16 cellular contexts compared by ENCODE assay signal in the genomic region with DNA sequence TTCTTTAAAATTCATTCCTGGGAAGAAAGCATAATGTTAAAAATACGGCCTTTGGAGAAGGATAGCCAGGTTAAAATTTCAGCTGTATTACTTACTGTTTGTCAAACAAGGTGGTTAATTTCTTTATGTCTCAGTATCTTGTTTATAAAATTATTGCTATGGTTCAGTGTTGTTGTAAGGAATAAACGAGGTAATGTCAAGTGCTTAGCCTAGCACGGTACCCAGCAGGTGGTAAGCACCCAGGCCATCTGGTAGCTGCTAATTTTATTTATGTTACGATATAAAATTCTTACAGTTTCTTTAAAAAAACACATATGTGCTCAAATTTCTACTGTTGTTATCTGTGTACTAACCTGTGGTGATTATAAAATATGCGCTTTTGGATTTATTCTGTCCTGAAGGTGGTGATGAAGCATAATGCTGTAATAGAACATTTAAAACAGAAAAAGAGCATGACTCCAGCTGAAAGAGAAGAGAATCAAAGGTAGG. TPM values are rescaled to one million over a fixed set of nuclear protein-coding genes. Genes with fewer than 3 reads are reported as not detected.
DNase-seq lines count a peak whose midpoint lies in the region; ATAC-seq and TF ChIP-seq lines count a peak whose summit lies in the region.
"Had no signal": no experiment of that assay in that cellular context is flagged by ENCODE, and none has a peak within 500 bp of the region (broad histone marks: within the 10 kb centered on the region; RNA-seq: fewer than 3 reads in every experiment).

No MANE protein-coding gene starts in this region.

- H3K27ac ChIP-seq in HEK293 (ENCODE audit: extremely low read depth, low read depth, low read length) (no peak overlapping the region), caudate nucleus (ENCODE audit: low read depth, low read length) (no peak overlapping the region)
- H3K27ac ChIP-seq: GM23248 had no signal

- no peak overlapping the region for H3K4me3 ChIP-seq in HEK293 (ENCODE audit: low read depth, low read length)
- H3K4me3 ChIP-seq: GM23248 had no signal

- CTCF ChIA-PET in HEK293 (lab: Yijun Ruan, JAX), result interaction anchor here (1.1 to 2.1 kb wide), 2 partner anchors 8 to 12 kb away, joined by 3 to 13 read pairs; no protein-coding TSS in a partner anchor

- no peak for ATAC-seq in activated T-cell treated with anti-CD3 and anti-CD28 coated beads, Interleukin-2, amount 50 U/mL, for 72 hours (replicated peaks in 1 of 2)
- ATAC-seq: HCT116 had no signal

- peaks cover 10 to 16% of the 10 kb centered on the region in 2 donors for H3K36me3 Mint-ChIP-seq in activated T-cell treated with anti-CD3 and anti-CD28 coated beads, Interleukin-2, amount 50 U/mL, for 72 hours (ENCODE audit: insufficient read depth in 2 of 2)
- peaks cover 60% of the 10 kb centered on the region for H3K36me3 Mint-ChIP-seq in activated T-helper 2 cell treated with anti-CD3 and anti-CD28 coated beads, Interferon-gamma antibody, Interleukin-2, Interleukin-4, amounts not matched to agents 10 μg/mL and 5 μg/mL and 100 μg/mL, durations not matched to agents 14 hours and 24 hours and 36 hours (ENCODE audit: low read depth)
- H3K36me3 Mint-ChIP-seq in activated naive CD8-positive, alpha-beta T cell treated with anti-CD3 and anti-CD28 coated beads for 36 hours, result peaks cover 8% of the 10 kb centered on the region

- H3K4me1 ChIP-seq in HEK293 (ENCODE audit: control insufficient read depth, insufficient read depth, low read length), result no peaks in the 10 kb centered on the region

- intact Hi-C loops in activated T-helper 2 cell treated with anti-CD3 and anti-CD28 coated beads, Interferon-gamma antibody, Interleukin-2, Interleukin-4, amounts not matched to agents 10 μg/mL and 5 μg/mL and 100 μg/mL, durations not matched to agents 14 hours and 24 hours and 36 hours (cut with micrococcal nuclease), result no loop called here

- H3K4me3 Mint-ChIP-seq in activated T-cell treated with anti-CD3 and anti-CD28 coated beads, Interleukin-2, amount 50 U/mL, for 72 hours, result no peak overlapping the region
- H3K4me3 Mint-ChIP-seq in activated T-helper 2 cell treated with anti-CD3 and anti-CD28 coated beads, Interferon-gamma antibody, Interleukin-2, Interleukin-4, amounts not matched to agents 10 μg/mL and 5 μg/mL and 100 μg/mL, durations not matched to agents 14 hours and 24 hours and 36 hours (ENCODE audit: low read depth), result no peak overlapping the region
- H3K4me3 Mint-ChIP-seq in activated naive CD8-positive, alpha-beta T cell treated with anti-CD3 and anti-CD28 coated beads for 36 hours, result no peak overlapping the region
- H3K4me3 Mint-ChIP-seq: CD4-positive, alpha-beta memory T cell; H9; HFFc6 had no signal

- H3K27ac Mint-ChIP-seq in activated T-cell treated with anti-CD3 and anti-CD28 coated beads, Interleukin-2, amount 50 U/mL, for 72 hours, result peak overlapping the region; percentile 9
- H3K27ac Mint-ChIP-seq in activated T-helper 2 cell treated with anti-CD3 and anti-CD28 coated beads, Interferon-gamma antibody, Interleukin-2, Interleukin-4, amounts not matched to agents 10 μg/mL and 5 μg/mL and 100 μg/mL, durations not matched to agents 14 hours and 24 hours and 36 hours, result peak overlapping the region; percentile 22
- H3K27ac Mint-ChIP-seq in activated naive CD8-positive, alpha-beta T cell treated with anti-CD3 and anti-CD28 coated beads for 36 hours, result no peak overlapping the region
- H3K27ac Mint-ChIP-seq: H9, HFFc6 had no signal

- H3K36me3 ChIP-seq in HEK293 (ENCODE audit: control insufficient read depth in 2 of 2, insufficient read depth in 1 of 2, low read length in 2 of 2), result peaks cover 72 to 92% of the 10 kb centered on the region in 2 experiments

- no peak for TF ChIP-seq CTCF in HEK293 (tag by site-specific recombination; IDR thresholded peaks at IDR 0.05)

- no peaks in the 10 kb centered on the region for H3K9me3 Mint-ChIP-seq in activated T-cell treated with anti-CD3 and anti-CD28 coated beads, Interleukin-2, amount 50 U/mL, for 72 hours
- H3K9me3 Mint-ChIP-seq in activated T-helper 2 cell treated with anti-CD3 and anti-CD28 coated beads, Interferon-gamma antibody, Interleukin-2, Interleukin-4, amounts not matched to agents 10 μg/mL and 5 μg/mL and 100 μg/mL, durations not matched to agents 14 hours and 24 hours and 36 hours, result no peaks in the 10 kb centered on the region
- H3K9me3 Mint-ChIP-seq in activated naive CD8-positive, alpha-beta T cell treated with anti-CD3 and anti-CD28 coated beads for 36 hours, result no peaks in the 10 kb centered on the region
- H3K9me3 Mint-ChIP-seq: H9, HFFc6 had no signal

- no peaks in the 10 kb centered on the region for H3K4me1 Mint-ChIP-seq in activated T-cell treated with anti-CD3 and anti-CD28 coated beads, Interleukin-2, amount 50 U/mL, for 72 hours (ENCODE audit: low read depth)
- no peaks in the 10 kb centered on the region for H3K4me1 Mint-ChIP-seq in activated T-helper 2 cell treated with anti-CD3 and anti-CD28 coated beads, Interferon-gamma antibody, Interleukin-2, Interleukin-4, amounts not matched to agents 10 μg/mL and 5 μg/mL and 100 μg/mL, durations not matched to agents 14 hours and 24 hours and 36 hours (ENCODE audit: low read depth)
- no peaks in the 10 kb centered on the region for H3K4me1 Mint-ChIP-seq in activated naive CD8-positive, alpha-beta T cell treated with anti-CD3 and anti-CD28 coated beads for 36 hours
- H3K4me1 Mint-ChIP-seq: H9 had no signal

- H3K9me3 ChIP-seq in HEK293 (ENCODE audit: control insufficient read depth, insufficient read depth, low read depth, low read length), result no peaks in the 10 kb centered on the region

- H3K27me3 Mint-ChIP-seq in activated T-cell treated with anti-CD3 and anti-CD28 coated beads, Interleukin-2, amount 50 U/mL, for 72 hours (ENCODE audit: low read depth), result no peaks in the 10 kb centered on the region
- H3K27me3 Mint-ChIP-seq in activated T-helper 2 cell treated with anti-CD3 and anti-CD28 coated beads, Interferon-gamma antibody, Interleukin-2, Interleukin-4, amounts not matched to agents 10 μg/mL and 5 μg/mL and 100 μg/mL, durations not matched to agents 14 hours and 24 hours and 36 hours (ENCODE audit: low read depth), result no peaks in the 10 kb centered on the region
- no peaks in the 10 kb centered on the region for H3K27me3 Mint-ChIP-seq in activated naive CD8-positive, alpha-beta T cell treated with anti-CD3 and anti-CD28 coated beads for 36 hours
- H3K27me3 Mint-ChIP-seq: CD4-positive, alpha-beta memory T cell had no signal

- POLR2A ChIA-PET in HEK293 (lab: Yijun Ruan, JAX), result interaction anchor here (0.5 kb wide), 1 partner anchor 30 kb away, joined by 3 read pairs; no protein-coding TSS in a partner anchor

- DNase-seq in activated T-cell treated with anti-CD3 and anti-CD28 coated beads, Interleukin-2, amount 50 U/mL, for 72 hours, result no peak
- DNase-seq in activated T-cell treated with anti-CD3 and anti-CD28 coated beads for 4 hours, result no peak
- no peak for DNase-seq in activated T-helper 2 cell treated with anti-CD3 and anti-CD28 coated beads, Interferon-gamma antibody, Interleukin-2, Interleukin-4, amounts not matched to agents 10 μg/mL and 5 μg/mL and 100 μg/mL, durations not matched to agents 14 hours and 24 hours and 36 hours (ENCODE audit: low spot score)
- DNase-seq in activated CD4-positive, alpha-beta T cell treated with anti-CD3 and anti-CD28 coated beads, Interleukin-2, amount 50 U/mL, for 48 hours, result no peak
- DNase-seq in activated naive CD8-positive, alpha-beta T cell treated with anti-CD3 and anti-CD28 coated beads for 36 hours, result no peak
- DNase-seq in caudate nucleus (lab: John Stamatoyannopoulos, UW), result no peak
- DNase-seq: C1 segment of cervical spinal cord; Calu3; CD4-positive, alpha-beta memory T cell; COR-L47; DMS53; GM23248; H9; HFFc6 had no signal

TF ChIP-seq in HEK293, 187 proteins besides CTCF, POLR2A, EP300 and RAD21 (continues in another document):
- TF ChIP-seq, protein P1, sequence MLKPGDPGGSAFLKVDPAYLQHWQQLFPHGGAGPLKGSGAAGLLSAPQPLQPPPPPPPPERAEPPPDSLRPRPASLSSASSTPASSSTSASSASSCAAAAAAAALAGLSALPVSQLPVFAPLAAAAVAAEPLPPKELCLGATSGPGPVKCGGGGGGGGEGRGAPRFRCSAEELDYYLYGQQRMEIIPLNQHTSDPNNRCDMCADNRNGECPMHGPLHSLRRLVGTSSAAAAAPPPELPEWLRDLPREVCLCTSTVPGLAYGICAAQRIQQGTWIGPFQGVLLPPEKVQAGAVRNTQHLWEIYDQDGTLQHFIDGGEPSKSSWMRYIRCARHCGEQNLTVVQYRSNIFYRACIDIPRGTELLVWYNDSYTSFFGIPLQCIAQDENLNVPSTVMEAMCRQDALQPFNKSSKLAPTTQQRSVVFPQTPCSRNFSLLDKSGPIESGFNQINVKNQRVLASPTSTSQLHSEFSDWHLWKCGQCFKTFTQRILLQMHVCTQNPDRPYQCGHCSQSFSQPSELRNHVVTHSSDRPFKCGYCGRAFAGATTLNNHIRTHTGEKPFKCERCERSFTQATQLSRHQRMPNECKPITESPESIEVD (tag by site-specific recombination; IDR thresholded peaks at IDR 0.05), result peak; percentile 86
- TF ChIP-seq, protein P2, sequence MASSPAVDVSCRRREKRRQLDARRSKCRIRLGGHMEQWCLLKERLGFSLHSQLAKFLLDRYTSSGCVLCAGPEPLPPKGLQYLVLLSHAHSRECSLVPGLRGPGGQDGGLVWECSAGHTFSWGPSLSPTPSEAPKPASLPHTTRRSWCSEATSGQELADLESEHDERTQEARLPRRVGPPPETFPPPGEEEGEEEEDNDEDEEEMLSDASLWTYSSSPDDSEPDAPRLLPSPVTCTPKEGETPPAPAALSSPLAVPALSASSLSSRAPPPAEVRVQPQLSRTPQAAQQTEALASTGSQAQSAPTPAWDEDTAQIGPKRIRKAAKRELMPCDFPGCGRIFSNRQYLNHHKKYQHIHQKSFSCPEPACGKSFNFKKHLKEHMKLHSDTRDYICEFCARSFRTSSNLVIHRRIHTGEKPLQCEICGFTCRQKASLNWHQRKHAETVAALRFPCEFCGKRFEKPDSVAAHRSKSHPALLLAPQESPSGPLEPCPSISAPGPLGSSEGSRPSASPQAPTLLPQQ (tag by site-specific recombination; IDR thresholded peaks at IDR 0.05), result no peak
- 0 out of 2 replicates have a peak, but pooled peaks have one; percentile 25 for TF ChIP-seq ZBTB8A (tag by site-specific recombination; IDR thresholded peaks at IDR 0.05)

RNA-seq across cellular contexts. Expression of a gene that starts 48.9 kb away (rescaled TPM):
- total RNA-seq in activated T-cell treated with anti-CD3 and anti-CD28 coated beads, Interleukin-2, amount 50 U/mL, for 72 hours, result 10 to 100 TPM; 16.2 to 24.8 TPM
- total RNA-seq in activated T-helper 2 cell treated with anti-CD3 and anti-CD28 coated beads, Interferon-gamma antibody, Interleukin-2, Interleukin-4, amounts not matched to agents 10 μg/mL and 5 μg/mL and 100 μg/mL, durations not matched to agents 14 hours and 24 hours and 36 hours, result 22.7 and 23.0 TPM in 2 replicates
- total RNA-seq in activated naive CD8-positive, alpha-beta T cell treated with anti-CD3 and anti-CD28 coated beads for 36 hours, result 10 to 100 TPM; 16.6 to 17.2 TPM
